9 cellular contexts compared by ENCODE assay signal in the genomic region with DNA sequence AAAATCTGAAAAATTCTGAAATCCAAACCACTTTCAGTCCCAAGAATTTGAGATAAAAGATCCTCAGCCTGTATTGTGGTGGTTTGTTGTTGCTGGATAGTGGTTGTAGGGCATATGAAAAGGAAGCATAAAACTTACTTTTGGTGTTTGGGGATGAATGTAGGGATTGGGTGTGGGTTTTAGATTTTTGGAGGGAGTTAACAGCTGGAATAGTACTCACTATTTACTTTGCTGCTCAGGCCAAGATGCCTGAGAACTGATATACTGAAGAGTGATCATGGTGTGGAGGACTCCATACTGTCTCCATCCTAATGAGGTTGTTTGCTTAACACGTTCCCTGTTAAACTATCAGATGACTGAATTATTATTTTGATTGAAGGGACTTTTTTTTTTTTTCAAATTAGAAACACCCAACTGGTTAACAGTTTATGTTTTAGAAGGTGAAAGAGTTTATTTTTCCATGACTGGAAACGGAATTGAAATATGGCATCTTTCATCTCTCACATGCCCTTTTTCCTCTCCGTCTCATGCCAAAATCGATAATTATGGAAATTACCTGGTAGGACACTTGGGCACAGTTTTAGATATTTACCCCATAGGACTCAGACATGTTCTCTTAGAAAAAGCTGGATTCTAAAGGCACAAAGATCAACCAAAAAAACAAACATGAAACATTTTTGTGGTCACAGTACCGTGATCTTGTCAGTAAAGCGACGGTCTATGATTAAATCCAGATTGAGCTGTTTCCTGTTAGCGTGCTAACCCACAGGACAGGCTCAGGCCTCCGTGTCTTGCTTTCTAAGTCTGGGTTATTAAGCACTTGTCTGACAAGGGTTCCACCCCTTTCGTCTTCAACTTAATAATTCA. TPM values are rescaled to one million over a fixed set of nuclear protein-coding genes. Genes with fewer than 3 reads are reported as not detected.
DNase-seq lines count a peak whose midpoint lies in the region; ATAC-seq and TF ChIP-seq lines count a peak whose summit lies in the region.
"Had no signal": no experiment of that assay in that cellular context is flagged by ENCODE, and none has a peak within 500 bp of the region (broad histone marks: within the 10 kb centered on the region; RNA-seq: fewer than 3 reads in every experiment).

No MANE protein-coding gene starts in this region.

- H3K4me3 Mint-ChIP-seq in effector memory CD8-positive, alpha-beta T cell = peak overlapping the region; percentile 21 to 61
- peak overlapping the region; percentile 81 for H3K4me3 Mint-ChIP-seq in natural killer cell treated with Interleukin-12 subunit alpha and Interleukin-12 subunit beta and Interleukin-15 and Interleukin-18, amount 100 ng/mL, for 72 hours

- no peaks in the 10 kb centered on the region for H3K36me3 Mint-ChIP-seq in effector memory CD8-positive, alpha-beta T cell (ENCODE audit: insufficient read depth)
- H3K36me3 Mint-ChIP-seq in natural killer cell treated with Interleukin-12 subunit alpha and Interleukin-12 subunit beta and Interleukin-15 and Interleukin-18, amount 100 ng/mL, for 72 hours = no peaks in the 10 kb centered on the region
- H3K36me3 Mint-ChIP-seq: IgD-negative memory B cell had no signal

- peak overlapping the region in 1 of 2 donors; percentile 72 for H3K27ac Mint-ChIP-seq in effector memory CD8-positive, alpha-beta T cell
- H3K27ac Mint-ChIP-seq in natural killer cell treated with Interleukin-12 subunit alpha and Interleukin-12 subunit beta and Interleukin-15 and Interleukin-18, amount 100 ng/mL, for 72 hours = peak overlapping the region; percentile 40 to 64
- H3K27ac Mint-ChIP-seq: IgD-negative memory B cell had no signal

- H3K9me3 ChIP-seq in SJSA1 (replicated peaks) = no peaks in the 10 kb centered on the region

- H3K9me3 Mint-ChIP-seq in effector memory CD8-positive, alpha-beta T cell = no peaks in the 10 kb centered on the region
- no peaks in the 10 kb centered on the region for H3K9me3 Mint-ChIP-seq in natural killer cell treated with Interleukin-12 subunit alpha and Interleukin-12 subunit beta and Interleukin-15 and Interleukin-18, amount 100 ng/mL, for 72 hours

- no peaks in the 10 kb centered on the region for H3K27me3 Mint-ChIP-seq in effector memory CD8-positive, alpha-beta T cell
- peaks cover 0 to 4% of the 10 kb centered on the region in 2 donors for H3K27me3 Mint-ChIP-seq in natural killer cell treated with Interleukin-12 subunit alpha and Interleukin-12 subunit beta and Interleukin-15 and Interleukin-18, amount 100 ng/mL, for 72 hours
- H3K27me3 Mint-ChIP-seq: IgD-negative memory B cell had no signal

- no peaks in the 10 kb centered on the region for H3K27me3 ChIP-seq in SJSA1 (replicated peaks)

- ATAC-seq in GM18873 (IDR thresholded peaks at IDR 0.05; ENCODE audit: low FRiP score, unreplicated experiment) = peak; percentile 84
- peak; percentile 83 for ATAC-seq in HG03095 (IDR thresholded peaks at IDR 0.05; ENCODE audit: unreplicated experiment)
- peak; percentile 64 for ATAC-seq in effector memory CD8-positive, alpha-beta T cell (replicated peaks)
- ATAC-seq in natural killer cell treated with Interleukin-12 subunit alpha and Interleukin-12 subunit beta and Interleukin-15 and Interleukin-18, amount 100 ng/mL, for 72 hours = peak in 1 of 2 donors; percentile 86

- H3K4me1 Mint-ChIP-seq in effector memory CD8-positive, alpha-beta T cell (ENCODE audit: low read depth in 2 of 2) = peaks cover 8 to 13% of the 10 kb centered on the region in 2 donors
- peaks cover 10 to 18% of the 10 kb centered on the region in 2 donors for H3K4me1 Mint-ChIP-seq in natural killer cell treated with Interleukin-12 subunit alpha and Interleukin-12 subunit beta and Interleukin-15 and Interleukin-18, amount 100 ng/mL, for 72 hours (ENCODE audit: low read depth in 2 of 2)

- DNase-seq in AG20443 (ENCODE audit: low spot score) = peak; percentile 86
- peak; percentile 87 to 92 for DNase-seq in SJSA1 (ENCODE audit: low read depth in 1 of 2, low spot score in 2 of 2)
- DNase-seq in effector memory CD8-positive, alpha-beta T cell = peak in 1 of 3 experiments; percentile 3
- DNase-seq in natural killer cell treated with Interleukin-12 subunit alpha and Interleukin-12 subunit beta and Interleukin-15 and Interleukin-18, amount 100 ng/mL, for 72 hours (ENCODE audit: low spot score) = no peak
- no peak for DNase-seq in erythroblast (lab: John Stamatoyannopoulos, UW)
- no peak for DNase-seq in NK-92 (lab: John Stamatoyannopoulos, UW; ENCODE audit: unreplicated experiment)

- H3K36me3 ChIP-seq in SJSA1 = peaks cover 5% of the 10 kb centered on the region

- no peak overlapping the region for H3K4me3 ChIP-seq in SJSA1

- peaks cover 72% of the 10 kb centered on the region for H3K4me1 ChIP-seq in SJSA1 (replicated peaks)

- TF ChIP-seq POLR2A in erythroblast (IDR thresholded peaks at IDR 0.05; ENCODE audit: low read length) = no peak

- peak overlapping the region; percentile 86 for H3K27ac ChIP-seq in SJSA1

RNA-seq across cellular contexts. Expression of a gene that starts 37.3 kb away (rescaled TPM):
- 23.2 and 28.2 TPM in 2 replicates for total RNA-seq in SJSA1 (2014; rRNA removed; shearing (Covaris generic))
- total RNA-seq in natural killer cell treated with Interleukin-12 subunit alpha and Interleukin-12 subunit beta and Interleukin-15 and Interleukin-18, amount 100 ng/mL, for 72 hours = 1 to 10 TPM; 3.7 to 5.0 TPM

Comparison
In these comparisons a context has a peak if more than half of its experiments do, and no peak if none do; other contexts are left out.
1. DNase-seq: peak in AG20443 (single experiment) and SJSA1 (2 of 2); none in natural killer cell treated with Interleukin-12 subunit alpha and Interleukin-12 subunit beta and Interleukin-15 and Interleukin-18, amount 100 ng/mL, for 72 hours (single experiment), erythroblast (0 of 2) and NK-92 (single experiment).